ENCODE assay signal across 1 cellular context in the genomic region with DNA sequence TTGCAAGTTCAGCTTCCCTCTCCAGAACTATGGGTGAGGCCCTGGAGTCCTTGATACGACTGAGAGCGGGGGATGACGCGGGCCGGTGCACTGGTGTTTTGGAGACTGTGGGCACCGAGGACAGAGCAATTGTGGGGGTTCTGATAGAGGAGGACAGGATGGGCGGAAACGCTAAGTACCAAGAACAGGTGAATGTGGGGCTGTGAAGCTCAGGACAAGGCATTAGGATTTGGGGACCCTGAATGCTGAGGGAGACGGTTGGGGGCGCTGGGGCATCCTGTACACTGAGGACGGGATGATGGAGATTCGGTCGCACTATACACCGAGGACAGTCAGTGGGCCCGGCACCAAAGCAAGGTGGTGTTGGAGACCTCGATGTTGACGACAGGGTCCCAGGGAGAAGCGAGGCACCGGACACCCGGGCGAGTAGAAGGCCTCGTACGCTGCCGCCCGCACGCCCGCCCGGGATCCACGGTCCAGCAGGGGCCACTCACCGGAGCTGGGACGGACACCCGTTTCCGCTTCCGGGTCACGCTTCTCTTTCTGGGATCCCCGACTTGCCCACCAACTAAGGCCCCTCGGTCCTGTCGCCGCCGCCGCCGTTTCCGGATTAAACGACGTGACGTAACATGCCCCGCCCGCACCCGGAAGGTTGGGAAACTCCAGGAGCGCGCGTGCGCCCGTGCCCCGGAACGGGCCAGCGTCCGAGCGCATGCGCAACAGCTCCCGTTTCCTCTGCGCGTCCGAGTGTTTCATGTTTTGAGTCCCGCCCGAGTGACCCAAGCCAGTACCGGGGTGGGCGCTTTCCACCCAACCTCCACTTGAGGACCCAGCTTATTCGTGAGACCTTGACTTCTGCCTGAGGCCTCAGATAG.
TF ChIP-seq lines count a peak whose summit lies in the region.

Gene CHMP2A (minus strand): TSS at position 612 of the 875 bp plus-strand sequence. CDS start 893 bp downstream, outside the sequence.

TF ChIP-seq in H1, 55 proteins besides CTCF, POLR2A, EP300 and RAD21 (continued from another document):
- no peak; the same call in 1 of the 2 replicates for TF ChIP-seq SIX5 (IDR thresholded peaks at IDR 0.05; ENCODE audit: low read depth, low read length)
- TF ChIP-seq, protein P1, sequence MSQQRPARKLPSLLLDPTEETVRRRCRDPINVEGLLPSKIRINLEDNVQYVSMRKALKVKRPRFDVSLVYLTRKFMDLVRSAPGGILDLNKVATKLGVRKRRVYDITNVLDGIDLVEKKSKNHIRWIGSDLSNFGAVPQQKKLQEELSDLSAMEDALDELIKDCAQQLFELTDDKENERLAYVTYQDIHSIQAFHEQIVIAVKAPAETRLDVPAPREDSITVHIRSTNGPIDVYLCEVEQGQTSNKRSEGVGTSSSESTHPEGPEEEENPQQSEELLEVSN (IDR thresholded peaks at IDR 0.05): peak; percentile 38; the same call in 1 of the 2 replicates
- peak; percentile 62 for TF ChIP-seq ASH2L (IDR thresholded peaks at IDR 0.05; ENCODE audit: low read length)
- TF ChIP-seq CHD2 (IDR thresholded peaks at IDR 0.05; ENCODE audit: low read length): peak; percentile 79
- no peak for TF ChIP-seq JUN (IDR thresholded peaks at IDR 0.05; ENCODE audit: low read depth, low read length)
- no peak for TF ChIP-seq SP1 (IDR thresholded peaks at IDR 0.05; ENCODE audit: low read depth, low read length)
- no peak for TF ChIP-seq HDAC2 (IDR thresholded peaks at IDR 0.05; ENCODE audit: borderline replicate concordance in 1 of 2, low read depth in 2 of 2, low read length in 2 of 2)
- TF ChIP-seq CEBPB (IDR thresholded peaks at IDR 0.05; ENCODE audit: low read depth, low read length): peak; percentile 95
- TF ChIP-seq KDM5A (IDR thresholded peaks at IDR 0.05; ENCODE audit: low read length): peak; percentile 42; the same call in 1 of the 2 replicates
- no peak for TF ChIP-seq MAFK (IDR thresholded peaks at IDR 0.05; ENCODE audit: low read depth, low read length)
- TF ChIP-seq NRF1 (IDR thresholded peaks at IDR 0.05; ENCODE audit: low read depth, low read length): peak; percentile 97
- TF ChIP-seq SIRT6 (IDR thresholded peaks at IDR 0.05; ENCODE audit: low read length): peak; percentile 47
- no peak for TF ChIP-seq GTF2F1 (IDR thresholded peaks at IDR 0.05; ENCODE audit: borderline replicate concordance, low read depth, low read length)
- TF ChIP-seq NANOG (IDR thresholded peaks at IDR 0.05; ENCODE audit: insufficient read depth, low read depth, low read length, poor library complexity, severe bottlenecking): no peak
- TF ChIP-seq, protein P2, sequence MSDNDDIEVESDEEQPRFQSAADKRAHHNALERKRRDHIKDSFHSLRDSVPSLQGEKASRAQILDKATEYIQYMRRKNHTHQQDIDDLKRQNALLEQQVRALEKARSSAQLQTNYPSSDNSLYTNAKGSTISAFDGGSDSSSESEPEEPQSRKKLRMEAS (IDR thresholded peaks at IDR 0.05): peak; percentile 65
- peak; percentile 40; the same call in 1 of the 2 replicates for TF ChIP-seq TAF1 (IDR thresholded peaks at IDR 0.05; ENCODE audit: low read depth, low read length)
- TF ChIP-seq, protein P3, sequence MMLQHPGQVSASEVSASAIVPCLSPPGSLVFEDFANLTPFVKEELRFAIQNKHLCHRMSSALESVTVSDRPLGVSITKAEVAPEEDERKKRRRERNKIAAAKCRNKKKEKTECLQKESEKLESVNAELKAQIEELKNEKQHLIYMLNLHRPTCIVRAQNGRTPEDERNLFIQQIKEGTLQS (IDR thresholded peaks at IDR 0.05; ENCODE audit: insufficient read depth, low read depth, low read length): 0 out of 2 replicates have a peak, but pooled peaks have one; percentile 3
- TF ChIP-seq JUND (IDR thresholded peaks at IDR 0.05; ENCODE audit: low read length): peak; percentile 54; the same call in 1 of the 2 replicates
- TF ChIP-seq TCF12 (IDR thresholded peaks at IDR 0.05; ENCODE audit: low read depth, low read length): no peak
- no peak; the same call in 1 of the 2 replicates for TF ChIP-seq USF2 (IDR thresholded peaks at IDR 0.05; ENCODE audit: low read length)
- no peak for TF ChIP-seq CBX8 (IDR thresholded peaks at IDR 0.05; ENCODE audit: borderline replicate concordance, low read depth, low read length)
